Comparison of ENCODE assay signal across 8 cellular contexts in the genomic region with DNA sequence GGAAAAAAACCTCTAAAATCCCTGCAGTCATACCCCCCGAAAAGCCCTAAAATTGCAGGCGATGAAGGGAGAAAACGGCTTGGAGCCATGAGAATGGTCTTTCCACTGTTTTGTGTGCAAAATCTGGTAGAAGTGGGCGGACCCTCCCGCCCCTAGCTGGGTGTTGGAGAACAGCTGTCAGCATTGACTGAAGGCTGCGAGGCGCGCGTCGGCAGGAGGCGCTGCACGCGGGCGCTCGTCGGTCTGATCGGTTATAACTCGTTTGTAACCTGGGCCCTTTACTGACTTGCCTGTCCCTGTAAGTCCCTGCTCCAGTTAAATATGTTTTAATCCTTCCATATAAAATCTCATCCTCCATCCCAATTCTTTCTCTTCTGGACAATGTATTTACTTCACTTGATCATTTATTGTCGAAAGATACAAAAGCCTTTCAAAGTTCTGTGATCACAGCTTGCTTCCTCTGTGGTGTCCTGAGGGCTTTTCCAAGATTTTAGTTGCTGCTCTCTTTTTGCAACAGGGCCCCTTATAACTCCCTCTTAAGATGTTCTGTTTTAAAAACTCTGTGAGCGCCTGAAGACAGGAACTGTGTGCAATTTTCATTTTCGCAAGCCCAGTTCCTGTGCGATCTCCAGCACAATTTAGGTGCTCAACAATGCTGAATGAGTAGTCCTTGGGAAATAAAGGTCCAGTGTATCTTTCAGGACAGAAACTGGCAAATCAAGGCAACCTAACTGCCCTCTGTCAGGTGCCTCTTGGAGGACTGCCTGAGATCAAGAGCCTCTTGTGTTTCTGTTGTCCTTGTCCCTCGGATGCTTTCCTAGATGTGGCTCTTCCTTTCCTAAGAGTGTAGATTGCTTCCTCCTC. TPM values are rescaled to one million over a fixed set of nuclear protein-coding genes. Genes with fewer than 3 reads are reported as not detected.
DNase-seq lines count a peak whose midpoint lies in the region; ATAC-seq lines count a peak whose summit lies in the region.

No MANE protein-coding gene starts in this region.

- H3K4me1 Mint-ChIP-seq in activated CD4-positive, alpha-beta memory T cell treated with anti-CD3 and anti-CD28 coated beads, Interleukin-2, amount 10 ng/mL, durations not matched to agents 7 days and 5 days = peaks cover 43% of the 10 kb centered on the region

- H3K4me3 ChIP-seq in ACC112 (ENCODE audit: low read depth, low read length) = peak overlapping the region; percentile 93

- no peaks in the 10 kb centered on the region for H3K27me3 ChIP-seq in ACC112 (ENCODE audit: insufficient read depth, low read length)

- no peaks in the 10 kb centered on the region for H3K36me3 ChIP-seq in ACC112 (ENCODE audit: insufficient read depth, low read length)

- H3K36me3 Mint-ChIP-seq in activated CD4-positive, alpha-beta memory T cell treated with anti-CD3 and anti-CD28 coated beads, Interleukin-2, amount 10 ng/mL, durations not matched to agents 7 days and 5 days (ENCODE audit: low read depth) = peaks cover 30% of the 10 kb centered on the region

- peak overlapping the region; percentile 89 for H3K4me3 Mint-ChIP-seq in activated CD4-positive, alpha-beta memory T cell treated with anti-CD3 and anti-CD28 coated beads, Interleukin-2, amount 10 ng/mL, durations not matched to agents 7 days and 5 days

- no peak overlapping the region for H3K27ac ChIP-seq in ACC112 (ENCODE audit: low read depth, low read length)

- H3K9me3 Mint-ChIP-seq in activated CD4-positive, alpha-beta memory T cell treated with anti-CD3 and anti-CD28 coated beads, Interleukin-2, amount 10 ng/mL, durations not matched to agents 7 days and 5 days = no peaks in the 10 kb centered on the region

- peak overlapping the region; percentile 89 for H3K27ac Mint-ChIP-seq in activated CD4-positive, alpha-beta memory T cell treated with anti-CD3 and anti-CD28 coated beads, Interleukin-2, amount 10 ng/mL, durations not matched to agents 7 days and 5 days

- peaks cover 21% of the 10 kb centered on the region for H3K4me1 ChIP-seq in ACC112 (ENCODE audit: control insufficient read depth, insufficient read depth, low read length, unreplicated experiment)

- no peaks in the 10 kb centered on the region for H3K27me3 Mint-ChIP-seq in activated CD4-positive, alpha-beta memory T cell treated with anti-CD3 and anti-CD28 coated beads, Interleukin-2, amount 10 ng/mL, durations not matched to agents 7 days and 5 days

- POLR2A ChIA-PET in activated CD4-positive, alpha-beta memory T cell treated with anti-CD3 and anti-CD28 coated beads, Interleukin-2, amount 10 ng/mL, durations not matched to agents 7 days and 5 days (lab: Charles Lee) = interaction anchor here (0.7 to 26.4 kb wide), 24 partner anchors 8 to 144 kb away, joined by 3 to 646 read pairs (median 22); a partner anchor contains a TSS

- H3K79me2 ChIP-seq in ACC112 (ENCODE audit: control insufficient read depth, insufficient read depth, low read length, unreplicated experiment) = peaks cover 39% of the 10 kb centered on the region

- peak overlapping the region; percentile 97 for H2AFZ ChIP-seq in ACC112 (ENCODE audit: low read length, unreplicated experiment)

- ATAC-seq in GM18909 (IDR thresholded peaks at IDR 0.05; ENCODE audit: poor library complexity, unreplicated experiment) (peak; percentile 49), HG03565 (IDR thresholded peaks at IDR 0.05; ENCODE audit: unreplicated experiment) (peak; percentile 34)

- DNase-seq in NCI-H82 (lab: John Stamatoyannopoulos, UW) = peak; percentile 92
- DNase-seq in activated CD4-positive, alpha-beta memory T cell treated with anti-CD3 and anti-CD28 coated beads, Interleukin-2, amount 10 ng/mL, durations not matched to agents 7 days and 5 days = peak; percentile 89
- DNase-seq in effector CD4-positive, alpha-beta T cell = peak; percentile 70
- DNase-seq in lung microvascular endothelial cell (ENCODE audit: low read depth in 2 of 2) = peak; percentile 86 to 91
- peak; percentile 58 to 75 (median 74) for DNase-seq in stimulated activated CD4-positive, alpha-beta T cell treated with anti-CD3 and anti-CD28 coated beads, TNF-alpha, amount 100 ng/mL, for 48 hours (ENCODE audit: low read depth in 3 of 3)

- CTCF ChIA-PET in activated CD4-positive, alpha-beta memory T cell treated with anti-CD3 and anti-CD28 coated beads, Interleukin-2, amount 10 ng/mL, durations not matched to agents 7 days and 5 days (lab: Charles Lee) = interaction anchor here (0.5 to 11.9 kb wide), 44 partner anchors 9 to 168 kb away, joined by 3 to 117 read pairs (median 6); a partner anchor contains a TSS

RNA-seq across cellular contexts. Expression of a gene that starts 0.9 kb away (rescaled TPM):
- total RNA-seq in activated CD4-positive, alpha-beta memory T cell treated with anti-CD3 and anti-CD28 coated beads, Interleukin-2, amount 10 ng/mL, durations not matched to agents 7 days and 5 days = 100 to 1,000 TPM; 104 to 119 TPM
- total RNA-seq in lung microvascular endothelial cell = 32.0 and 35.3 TPM in 2 replicates
